Comparison of ENCODE assay signal across 9 cellular contexts in the genomic region with DNA sequence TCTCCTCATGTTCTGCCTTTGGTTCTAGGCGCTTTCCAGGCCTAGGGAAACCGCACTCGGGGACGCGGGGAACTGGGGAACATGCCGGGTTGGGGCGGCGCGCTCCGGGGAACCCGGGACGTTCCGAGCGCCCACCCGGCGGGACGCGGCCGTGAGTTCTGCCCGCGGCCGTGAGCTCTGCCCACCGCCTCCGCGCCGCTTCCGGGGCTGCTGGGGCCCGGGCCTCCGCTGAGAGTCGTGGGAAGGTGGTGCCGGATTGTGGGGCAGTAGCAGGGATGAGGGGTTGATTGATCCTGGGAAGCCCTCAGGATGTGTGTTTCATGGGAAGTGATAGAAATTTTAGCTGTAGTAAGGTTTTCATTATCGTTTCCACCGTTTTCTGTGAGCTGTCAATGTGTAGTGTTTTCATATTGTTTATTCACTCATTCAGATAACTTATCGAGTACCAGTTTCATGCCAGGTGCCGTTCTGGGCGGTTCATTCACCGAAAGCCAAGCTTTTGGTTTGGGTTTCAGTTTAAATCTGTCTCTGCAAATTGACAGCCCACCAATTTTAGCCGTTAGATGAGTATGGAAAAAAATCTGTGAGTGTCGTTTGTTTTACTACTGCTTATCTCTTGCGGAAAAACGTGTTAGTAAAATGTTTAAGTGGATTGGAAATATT. TPM values are rescaled to one million over a fixed set of nuclear protein-coding genes. Genes with fewer than 3 reads are reported as not detected.
DNase-seq lines count a peak whose midpoint lies in the region; ATAC-seq and TF ChIP-seq lines count a peak whose summit lies in the region.
"Had no signal": no experiment of that assay in that cellular context is flagged by ENCODE, and none has a peak within 500 bp of the region (broad histone marks: within the 10 kb centered on the region; RNA-seq: fewer than 3 reads in every experiment).

No MANE protein-coding gene starts in this region.

- peak overlapping the region; percentile 89 for H3K27ac ChIP-seq in upper lobe of right lung

- no peaks in the 10 kb centered on the region for H3K27me3 Mint-ChIP-seq in dendritic cell treated with granulocyte-macrophage colony-stimulating factor and Interleukin-4, amounts not matched to agents 40 ng/mL and 50 ng/mL, for 4 days

- intact Hi-C loops in dendritic cell treated with granulocyte-macrophage colony-stimulating factor and Interleukin-4, amounts not matched to agents 40 ng/mL and 50 ng/mL, for 4 days (cut with micrococcal nuclease): loop anchor here (10.0 kb wide), 1 partner anchor 585 kb away; no protein-coding TSS in a partner anchor
- intact Hi-C loops in upper lobe of right lung (cut with DNase I): no loop called here

- H3K27ac Mint-ChIP-seq in dendritic cell treated with granulocyte-macrophage colony-stimulating factor and Interleukin-4, amounts not matched to agents 40 ng/mL and 50 ng/mL, for 4 days: peak overlapping the region; percentile 82

- ATAC-seq in GM18508 (IDR thresholded peaks at IDR 0.05; ENCODE audit: insufficient read depth, unreplicated experiment): peak; percentile 25
- ATAC-seq in HG02981 (IDR thresholded peaks at IDR 0.05; ENCODE audit: unreplicated experiment): peak; percentile 31
- ATAC-seq in upper lobe of right lung: peak; percentile 64

- DNase-seq in ACHN (peak; percentile 21), SK-MEL-5 (ENCODE audit: low read depth, low spot score) (peak; percentile 22), upper lobe of right lung (peak; percentile 75), hepatic stellate cell (ENCODE audit: low spot score) (no peak)

- H3K4me3 Mint-ChIP-seq in dendritic cell treated with granulocyte-macrophage colony-stimulating factor and Interleukin-4, amounts not matched to agents 40 ng/mL and 50 ng/mL, for 4 days: peak overlapping the region; percentile 89

- H3K36me3 ChIP-seq in upper lobe of right lung: peaks cover 20% of the 10 kb centered on the region

- H3K9me3 ChIP-seq in mononuclear cell (ENCODE audit: low read depth, low read length) (no peaks in the 10 kb centered on the region), upper lobe of right lung (no peaks in the 10 kb centered on the region)

- H3K4me3 ChIP-seq in mononuclear cell (ENCODE audit: low read length): peak overlapping the region; percentile 75
- H3K4me3 ChIP-seq in upper lobe of right lung: peak overlapping the region; percentile 99

- H3K27me3 ChIP-seq in mononuclear cell (ENCODE audit: insufficient read depth, low read length) (no peaks in the 10 kb centered on the region), upper lobe of right lung (no peaks in the 10 kb centered on the region)

- TF ChIP-seq CTCF in upper lobe of right lung (IDR thresholded peaks at IDR 0.05): no peak

- H3K4me1 ChIP-seq in mononuclear cell (ENCODE audit: insufficient read depth, low read length) (peaks cover 32% of the 10 kb centered on the region), upper lobe of right lung (peaks cover 30% of the 10 kb centered on the region)

- H3K9me3 Mint-ChIP-seq in dendritic cell treated with granulocyte-macrophage colony-stimulating factor and Interleukin-4, amounts not matched to agents 40 ng/mL and 50 ng/mL, for 4 days: no peaks in the 10 kb centered on the region

- peaks cover 68% of the 10 kb centered on the region for H3K36me3 Mint-ChIP-seq in dendritic cell treated with granulocyte-macrophage colony-stimulating factor and Interleukin-4, amounts not matched to agents 40 ng/mL and 50 ng/mL, for 4 days (ENCODE audit: low read depth)

- H3K4me1 Mint-ChIP-seq in dendritic cell treated with granulocyte-macrophage colony-stimulating factor and Interleukin-4, amounts not matched to agents 40 ng/mL and 50 ng/mL, for 4 days (ENCODE audit: low read depth): peaks cover 61% of the 10 kb centered on the region

- in situ Hi-C loops in ACHN (cut with HindIII; ENCODE audit: low pct_ligation_motif_present, low pct_unique_long_range_greater_than_20kb, low sequenced_read_pairs) (no loop called here), SK-MEL-5 (cut with HindIII; ENCODE audit: low pct_unique_long_range_greater_than_20kb, low sequenced_read_pairs) (no loop called here)

RNA-seq across cellular contexts. Expression of a gene that starts 0.7 kb away (rescaled TPM):
- 74.7 and 86.7 TPM in 2 replicates for total RNA-seq in SK-MEL-5 (2014; rRNA removed; shearing (Covaris generic))
- polyA plus RNA-seq in SK-MEL-5 (2015; cell fraction: cytosol; rRNA removed): 78.6 and 80.7 TPM in 2 replicates
- polyA plus RNA-seq in SK-MEL-5 (2015; cell fraction: nucleus; rRNA removed): 250 and 294 TPM in 2 replicates
- total RNA-seq in mononuclear cell (104 TPM), upper lobe of right lung (116 TPM)

RNA-seq across cellular contexts. Expression of a gene that starts 0.8 kb away (rescaled TPM):
- total RNA-seq in SK-MEL-5 (2014; rRNA removed; shearing (Covaris generic)): 33.6 and 35.1 TPM in 2 replicates
- polyA plus RNA-seq in SK-MEL-5 (2015; cell fraction: cytosol; rRNA removed): 18.8 and 21.8 TPM in 2 replicates
- polyA plus RNA-seq in SK-MEL-5 (2015; cell fraction: nucleus; rRNA removed): 123 TPM in 2 replicates
- total RNA-seq in mononuclear cell: 9.2 TPM
- total RNA-seq in upper lobe of right lung: 8.0 TPM

RNA-seq across cellular contexts. Expression of a gene that starts 18.7 kb away (rescaled TPM):
- total RNA-seq in SK-MEL-5 (2014; rRNA removed; shearing (Covaris generic)): 0.16 TPM in 1 of 2 replicates, not detected in the other
- polyA plus RNA-seq in SK-MEL-5 (2015; cell fraction: cytosol; rRNA removed): not detected in 2 replicates
- polyA plus RNA-seq in SK-MEL-5 (2015; cell fraction: nucleus; rRNA removed): not detected in 2 replicates
- total RNA-seq in mononuclear cell (not detected), upper lobe of right lung (0.93 TPM)
- total RNA-seq: HT1080 had no signal
